12 cellular contexts compared by ENCODE assay signal in the genomic region with DNA sequence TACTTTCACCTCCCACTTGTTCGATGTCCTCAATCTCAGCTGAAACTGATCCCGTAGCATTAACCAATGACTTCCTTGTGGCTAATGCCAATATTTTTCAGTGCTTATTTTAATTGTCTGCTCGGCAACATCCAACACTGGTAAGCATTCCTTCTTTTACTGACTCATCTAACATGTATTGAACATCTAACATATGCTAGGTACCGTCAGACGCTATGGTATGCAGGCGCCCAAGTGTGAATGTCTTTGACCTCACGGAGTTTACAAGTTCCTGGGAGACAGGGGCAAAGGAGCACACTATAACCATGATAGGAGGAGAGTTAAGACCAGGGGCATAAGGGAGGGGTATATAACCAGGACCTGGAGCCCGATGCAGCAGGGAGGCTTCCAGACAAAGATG. TPM values are rescaled to one million over a fixed set of nuclear protein-coding genes. Genes with fewer than 3 reads are reported as not detected.
DNase-seq lines count a peak whose midpoint lies in the region; FAIRE-seq and TF ChIP-seq lines count a peak whose summit lies in the region.
"Had no signal": no experiment of that assay in that cellular context is flagged by ENCODE, and none has a peak within 500 bp of the region (broad histone marks: within the 10 kb centered on the region; RNA-seq: fewer than 3 reads in every experiment).

No MANE protein-coding gene starts in this region.

- DNase-seq in Caco-2 = no peak
- DNase-seq in astrocyte (ENCODE audit: low read depth) = no peak
- no peak for DNase-seq in nephron progenitor cell
- DNase-seq in NCI-H1436 (lab: John Stamatoyannopoulos, UW) = no peak
- no peak for DNase-seq in SJCRH30
- no peak for DNase-seq in kidney glomerular epithelial cell (lab: John Stamatoyannopoulos, UW)
- DNase-seq: NCI-H1105, NCI-H69 had no signal

- H3K4me1 ChIP-seq in Caco-2 = peaks cover 12% of the 10 kb centered on the region
- H3K4me1 ChIP-seq in KMS-11 (ENCODE audit: low read depth, poor library complexity, severe bottlenecking) = peaks cover 18% of the 10 kb centered on the region
- peaks cover 38% of the 10 kb centered on the region for H3K4me1 ChIP-seq in astrocyte (ENCODE audit: insufficient read depth, low read length)
- H3K4me1 ChIP-seq in SJCRH30 = peaks cover 2% of the 10 kb centered on the region; the same call in 1 of the 2 replicates

- CTCF ChIA-PET in Caco-2 (lab: Charles Lee) = interaction anchor here (2.0 kb wide), 1 partner anchor 31 kb away, joined by 17 read pairs; no protein-coding TSS in a partner anchor

- no peak overlapping the region for H2AFZ ChIP-seq in KMS-11 (ENCODE audit: low read depth)
- no peak overlapping the region for H2AFZ ChIP-seq in astrocyte (ENCODE audit: low read depth, low read length)

- H3K27me3 ChIP-seq in Caco-2 (replicated peaks; ENCODE audit: control insufficient read depth, insufficient read depth, low read length) = no peaks in the 10 kb centered on the region
- H3K27me3 ChIP-seq in KMS-11 (ENCODE audit: insufficient read depth, low read depth) = no peaks in the 10 kb centered on the region
- no peaks in the 10 kb centered on the region for H3K27me3 ChIP-seq in astrocyte (ENCODE audit: insufficient read depth, low read length)
- no peaks in the 10 kb centered on the region for H3K27me3 ChIP-seq in SJCRH30
- H3K27me3 ChIP-seq: breast epithelium had no signal

- H3K36me3 ChIP-seq in Caco-2 (ENCODE audit: control insufficient read depth, insufficient read depth, low read length) (peaks cover 4% of the 10 kb centered on the region), KMS-11 (ENCODE audit: insufficient read depth) (no peaks in the 10 kb centered on the region; the same call in 1 of the 2 replicates), astrocyte (ENCODE audit: insufficient read depth, low read length) (peaks cover 3% of the 10 kb centered on the region), SJCRH30 (no peaks in the 10 kb centered on the region)

- TF ChIP-seq CTCF in Caco-2 (IDR thresholded peaks at IDR 0.05; ENCODE audit: insufficient read depth in 1 of 2, low read depth in 1 of 2, low read length in 1 of 2, severe bottlenecking in 1 of 2, unreplicated experiment in 1 of 2) = no peak
- TF ChIP-seq CTCF in KMS-11 (conservative IDR thresholded peaks at IDR 0.05; ENCODE audit: low read depth, low read length) = no peak
- TF ChIP-seq CTCF in astrocyte (IDR thresholded peaks at IDR 0.05; ENCODE audit: insufficient read depth, low read depth, low read length) = no peak
- TF ChIP-seq CTCF in nephron progenitor cell (IDR thresholded peaks at IDR 0.05) = no peak

- H4K20me1 ChIP-seq in KMS-11 (ENCODE audit: insufficient read depth) (no peaks in the 10 kb centered on the region), astrocyte (ENCODE audit: insufficient read depth, low read length) (peaks cover 31% of the 10 kb centered on the region)

- intact Hi-C loops in Caco-2 (cut with micrococcal nuclease; ENCODE audit: unreplicated experiment) = no loop called here

- H3K4me3 ChIP-seq in Caco-2 (ENCODE audit: low read depth, low read length) (no peak overlapping the region), KMS-11 (IDR thresholded peaks at IDR 0.05; ENCODE audit: insufficient read depth, low read depth, low read length) (no peak overlapping the region), astrocyte (ENCODE audit: insufficient read depth, low read depth, low read length) (no peak overlapping the region), SJCRH30 (no peak overlapping the region)

- H3K9me3 ChIP-seq in Caco-2 (no peaks in the 10 kb centered on the region), astrocyte (ENCODE audit: insufficient read depth, low read depth, low read length) (no peaks in the 10 kb centered on the region), SJCRH30 (replicated peaks) (no peaks in the 10 kb centered on the region)
- H3K9me3 ChIP-seq: breast epithelium, neutrophil had no signal

- H3K4me3 Mint-ChIP-seq in Caco-2 (ENCODE audit: unreplicated experiment) = peak overlapping the region; percentile 86
- H3K4me3 Mint-ChIP-seq in astrocyte (ENCODE audit: unreplicated experiment) = peak overlapping the region; percentile 98
- peak overlapping the region; percentile 96 for H3K4me3 Mint-ChIP-seq in nephron progenitor cell

- H3K9ac ChIP-seq in KMS-11 (no peak overlapping the region), astrocyte (ENCODE audit: low read length) (no peak overlapping the region)

- H3K36me3 Mint-ChIP-seq in Caco-2 (ENCODE audit: insufficient read depth, unreplicated experiment) (peaks cover 28% of the 10 kb centered on the region), astrocyte (ENCODE audit: low read depth, unreplicated experiment) (peaks cover 7% of the 10 kb centered on the region), nephron progenitor cell (ENCODE audit: low read depth) (peaks cover 11% of the 10 kb centered on the region)

- H3K4me2 ChIP-seq in KMS-11 (0 out of 2 replicates have a peak overlapping the region, but pooled peaks have one; percentile 98), astrocyte (ENCODE audit: low read length) (peak overlapping the region; percentile 96)

- H3K27ac Mint-ChIP-seq in Caco-2 (ENCODE audit: unreplicated experiment) (peak overlapping the region; percentile 43), astrocyte (ENCODE audit: unreplicated experiment) (no peak overlapping the region), nephron progenitor cell (no peak overlapping the region)

- FAIRE-seq in astrocyte (lab: Jason Lieb, UNC) = no peak

- peaks cover 4% of the 10 kb centered on the region for H3K27me3 Mint-ChIP-seq in Caco-2 (ENCODE audit: insufficient read depth, unreplicated experiment)
- H3K27me3 Mint-ChIP-seq in astrocyte (ENCODE audit: low read depth, unreplicated experiment) = no peaks in the 10 kb centered on the region
- H3K27me3 Mint-ChIP-seq in nephron progenitor cell (ENCODE audit: low read depth, poor library complexity) = peaks cover 8% of the 10 kb centered on the region

- H3K79me2 ChIP-seq in KMS-11 (ENCODE audit: insufficient read depth, low read depth) = peaks cover 18% of the 10 kb centered on the region; the same call in 1 of the 2 replicates
- H3K79me2 ChIP-seq in astrocyte (ENCODE audit: insufficient read depth, low read length) = peaks cover 34% of the 10 kb centered on the region

- H3K9me3 Mint-ChIP-seq in Caco-2 (ENCODE audit: unreplicated experiment) (no peaks in the 10 kb centered on the region), astrocyte (ENCODE audit: unreplicated experiment) (peaks cover 1% of the 10 kb centered on the region), nephron progenitor cell (peaks cover 3% of the 10 kb centered on the region)

- BruUV-seq in Caco-2 (replicated peaks; lab: Mats Ljungman, UMichigan) = no TSS peak

- POLR2A ChIA-PET in Caco-2 (lab: Charles Lee) = interaction anchor here (1.2 kb wide), 1 partner anchor 54 kb away, joined by 5 read pairs; a partner anchor contains a TSS

- H3K27ac ChIP-seq in KMS-11 (no peak overlapping the region), astrocyte (ENCODE audit: low read depth, low read length) (no peak overlapping the region), SJCRH30 (no peak overlapping the region)
- H3K27ac ChIP-seq: breast epithelium, neutrophil, SK-N-MC had no signal

- peaks cover 28% of the 10 kb centered on the region for H3K4me1 Mint-ChIP-seq in Caco-2 (ENCODE audit: low read depth, unreplicated experiment)
- H3K4me1 Mint-ChIP-seq in astrocyte (ENCODE audit: low read depth, unreplicated experiment) = peaks cover 28% of the 10 kb centered on the region
- peaks cover 42% of the 10 kb centered on the region for H3K4me1 Mint-ChIP-seq in nephron progenitor cell

RNA-seq across cellular contexts. Expression of a gene that starts 1.7 kb away (rescaled TPM):
- total RNA-seq in Caco-2 (2022) (58.1 and 58.2 TPM in 2 replicates), astrocyte (43.5 and 47.8 TPM in 2 replicates)
- total RNA-seq in SJCRH30 (2014; rRNA removed; shearing (Covaris generic)) = 40.5 and 42.9 TPM in 2 replicates

RNA-seq across cellular contexts. Expression of a gene that starts 4.3 kb away (rescaled TPM):
- total RNA-seq in Caco-2 (2022) (23.0 and 23.8 TPM in 2 replicates), astrocyte (25.2 and 28.4 TPM in 2 replicates)
- total RNA-seq in SJCRH30 (2014; rRNA removed; shearing (Covaris generic)) = 7.7 and 8.0 TPM in 2 replicates

RNA-seq across cellular contexts. Expression of a gene that starts 6.9 kb away (rescaled TPM):
- total RNA-seq in Caco-2 (2022) (11.7 and 12.7 TPM in 2 replicates), astrocyte (8.5 and 12.0 TPM in 2 replicates)
- 1.2 and 1.6 TPM in 2 replicates for total RNA-seq in SJCRH30 (2014; rRNA removed; shearing (Covaris generic))

RNA-seq across cellular contexts. Expression of a gene that starts 26.3 kb away (rescaled TPM):
- total RNA-seq in Caco-2 (2022) (0.27 TPM in 1 of 2 replicates, not detected in the other), astrocyte (50.9 and 58.8 TPM in 2 replicates)
- 0.30 and 0.45 TPM in 2 replicates for total RNA-seq in SJCRH30 (2014; rRNA removed; shearing (Covaris generic))

RNA-seq across cellular contexts. Expression of a gene that starts 28.4 kb away (rescaled TPM):
- total RNA-seq in Caco-2 (2022) = 30.3 and 32.0 TPM in 2 replicates
- total RNA-seq in astrocyte = 5.0 and 6.6 TPM in 2 replicates
- 2.6 TPM in 2 replicates for total RNA-seq in SJCRH30 (2014; rRNA removed; shearing (Covaris generic))
